In genomic region chr2:214215107-214215506, GRCh38 we compare ENCODE assay signal across 22 cellular contexts.
A peak's percentile ranks its signal among the peaks of the same experiment; 100 is the strongest.
DNase-seq lines count a peak whose midpoint lies in the region; ATAC-seq and TF ChIP-seq lines count a peak whose summit lies in the region.
"Had no signal": no experiment of that assay in that cellular context is flagged by ENCODE, and none has a peak within 500 bp of the region (broad histone marks: within the 10 kb centered on the region; RNA-seq: fewer than 3 reads in every experiment).

No MANE protein-coding gene starts in this region.

- CTCF ChIA-PET in mammary epithelial cell (lab: Charles Lee; ENCODE audit: low non-redundant PET) = no interaction called here

- TF ChIP-seq CTCF in mammary epithelial cell (conservative IDR thresholded peaks at IDR 0.05 in 1 of 2, IDR thresholded peaks at IDR 0.05 in 1 of 2; ENCODE audit: extremely low read depth in 1 of 2, insufficient read depth in 1 of 2, low read depth in 1 of 2, low read length in 2 of 2) (no peak), foreskin keratinocyte (conservative IDR thresholded peaks at IDR 0.05) (no peak)

- H2AFZ ChIP-seq in mammary epithelial cell (ENCODE audit: low read depth, low read length) = peak overlapping the region; percentile 45
- H2AFZ ChIP-seq: GM23338 had no signal

- H4K20me1 ChIP-seq in mammary epithelial cell (ENCODE audit: insufficient read depth, low read length) = no peaks in the 10 kb centered on the region

- in situ Hi-C loops in mammary epithelial cell (cut with MboI; ENCODE audit: low sequenced_read_pairs in 2 of 2) = no loop called here

- H3K27ac ChIP-seq in mammary epithelial cell (ENCODE audit: insufficient read depth, low read depth, low read length) (no peak overlapping the region), foreskin keratinocyte (no peak overlapping the region)
- H3K27ac ChIP-seq: SK-N-MC had no signal

- no TSS peak for BruUV-seq in mammary epithelial cell (replicated peaks; lab: Mats Ljungman, UMichigan)

- dilution Hi-C loops in mammary epithelial cell (cut with HindIII; ENCODE audit: low sequenced_read_pairs) = no loop called here

- peak; percentile 15 for DNase-seq in HT1080 (ENCODE audit: low read depth)
- peak; percentile 85 for DNase-seq in mammary epithelial cell
- DNase-seq in foreskin keratinocyte = peak; percentile 55 to 70
- DNase-seq in renal cortical epithelial cell (ENCODE audit: low read depth) = peak; percentile 63
- no peak for DNase-seq in head of caudate nucleus
- DNase-seq in COR-L47 (lab: John Stamatoyannopoulos, UW) = no peak
- DNase-seq: BE2C, DMS79 treated with DMSO at 0.1 percent for 48 hours, HCEC 1CT, Karpas-422, MG63, NCI-H1417, NCI-H1694 treated with DMSO at 0.1 percent for 48 hours, NCI-H2107, NCI-H446 treated with DMSO at 0.1 percent for 48 hours, NCI-H526 treated with DMSO at 0.1 percent for 48 hours, OCI-M1, SHP77 had no signal

- H3K9ac ChIP-seq in mammary epithelial cell (ENCODE audit: insufficient read depth, low read length) = no peak overlapping the region

- no peaks in the 10 kb centered on the region for H3K36me3 ChIP-seq in mammary epithelial cell (ENCODE audit: insufficient read depth, low read length)
- H3K36me3 ChIP-seq: BE2C, MG63 had no signal

- H3K4me1 ChIP-seq in mammary epithelial cell (ENCODE audit: insufficient read depth, low read length) (peaks cover 30% of the 10 kb centered on the region), foreskin keratinocyte (peaks cover 7% of the 10 kb centered on the region)
- H3K4me1 ChIP-seq: BE2C had no signal

- intact Hi-C loops in mammary epithelial cell (cut with micrococcal nuclease) (no loop called here), head of caudate nucleus (cut with DNase I) (no loop called here)

- ATAC-seq in foreskin keratinocyte (peak; percentile 36), GM19455 (IDR thresholded peaks at IDR 0.05; ENCODE audit: unreplicated experiment) (no peak)
- ATAC-seq: GM12878, GM23338 had no signal

- no peak overlapping the region for H3K4me2 ChIP-seq in mammary epithelial cell (ENCODE audit: insufficient read depth, low read depth, low read length)
- H3K4me2 ChIP-seq: GM23338 had no signal

- no CpG with 5 or more reads among the region's 1 CpG for WGBS in mammary epithelial cell (ENCODE audit: low coverage, missing lambda C conversion rate)

- H3K4me3 ChIP-seq in mammary epithelial cell (replicated peaks in 1 of 3; ENCODE audit: insufficient read depth in 1 of 3, low read depth in 2 of 3, low read length in 3 of 3) = no peak overlapping the region
- H3K4me3 ChIP-seq: GM12878, GM23338, MG63, SK-N-MC had no signal

- no peaks in the 10 kb centered on the region for H3K27me3 ChIP-seq in mammary epithelial cell (ENCODE audit: insufficient read depth, low read length)
- H3K27me3 ChIP-seq in foreskin keratinocyte = no peaks in the 10 kb centered on the region
- H3K27me3 ChIP-seq: BE2C, MG63 had no signal

- no peaks in the 10 kb centered on the region for H3K9me3 ChIP-seq in mammary epithelial cell (replicated peaks; ENCODE audit: insufficient read depth, low read length)
- H3K9me3 ChIP-seq: BE2C, MG63 had no signal

- H3K79me2 ChIP-seq in mammary epithelial cell (ENCODE audit: insufficient read depth, low read length) = no peaks in the 10 kb centered on the region

Comparison
In these comparisons a context has a peak if more than half of its experiments do, and no peak if none do; other contexts are left out.
1. DNase-seq: peak in HT1080 (single experiment), mammary epithelial cell (single experiment), foreskin keratinocyte (2 of 2) and renal cortical epithelial cell (single experiment); none in head of caudate nucleus (0 of 42) and COR-L47 (single experiment).